In the genomic region with DNA sequence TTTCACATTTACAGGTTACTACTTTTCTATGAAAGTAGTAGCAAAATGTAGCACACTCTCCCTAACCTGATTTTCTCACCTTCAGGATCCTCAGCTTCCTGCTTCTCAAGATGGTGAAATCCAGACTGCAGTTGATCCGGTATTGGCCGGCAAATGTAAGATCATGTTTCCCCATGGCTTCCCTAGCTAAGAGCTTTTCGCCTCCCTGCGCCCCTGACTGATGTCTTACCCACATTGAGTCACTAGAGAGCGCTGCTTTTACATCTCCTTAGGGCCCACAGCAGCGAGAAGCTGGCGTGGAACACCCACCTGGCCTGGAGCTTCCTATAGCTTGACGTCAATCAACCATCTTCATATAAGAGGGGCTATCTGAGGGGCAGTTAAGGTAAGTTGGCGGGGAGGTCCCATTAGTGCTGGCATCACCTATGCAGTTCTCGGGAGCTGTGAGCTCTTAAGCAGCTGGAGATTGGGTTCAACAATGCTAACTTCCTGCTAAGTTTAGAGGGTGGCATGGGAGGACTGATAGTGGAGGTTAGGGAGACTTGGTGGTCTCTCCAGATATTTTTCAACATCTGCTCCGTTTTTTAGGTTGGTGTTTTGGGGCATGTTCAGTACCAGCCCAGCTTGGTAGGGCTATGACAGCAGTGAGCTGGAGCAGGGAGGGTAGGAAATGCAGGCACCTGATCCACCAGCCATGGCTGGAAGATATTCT, we compare ENCODE assay signal across 1 cellular context.
TF ChIP-seq lines count a peak whose summit lies in the region.

No MANE protein-coding gene starts in this region.

TF ChIP-seq in A549, 52 proteins besides CTCF, POLR2A, EP300 and RAD21 (continued from another document):
- TF ChIP-seq RFX5 (IDR thresholded peaks at IDR 0.05) (no peak), CEBPB (IDR thresholded peaks at IDR 0.05) (no peak), KDM5A (IDR thresholded peaks at IDR 0.05) (no peak), NFE2L2 (conservative IDR thresholded peaks at IDR 0.05; ENCODE audit: low read length) (no peak), GATA3 (IDR thresholded peaks at IDR 0.05; ENCODE audit: borderline replicate concordance) (no peak), FOSL2 (IDR thresholded peaks at IDR 0.05) (no peak), FOSL2 (CRISPR knock-in tag; IDR thresholded peaks at IDR 0.05) (no peak), FOXS1 (CRISPR knock-in tag; IDR thresholded peaks at IDR 0.05) (no peak)
- TF ChIP-seq, protein P1, sequence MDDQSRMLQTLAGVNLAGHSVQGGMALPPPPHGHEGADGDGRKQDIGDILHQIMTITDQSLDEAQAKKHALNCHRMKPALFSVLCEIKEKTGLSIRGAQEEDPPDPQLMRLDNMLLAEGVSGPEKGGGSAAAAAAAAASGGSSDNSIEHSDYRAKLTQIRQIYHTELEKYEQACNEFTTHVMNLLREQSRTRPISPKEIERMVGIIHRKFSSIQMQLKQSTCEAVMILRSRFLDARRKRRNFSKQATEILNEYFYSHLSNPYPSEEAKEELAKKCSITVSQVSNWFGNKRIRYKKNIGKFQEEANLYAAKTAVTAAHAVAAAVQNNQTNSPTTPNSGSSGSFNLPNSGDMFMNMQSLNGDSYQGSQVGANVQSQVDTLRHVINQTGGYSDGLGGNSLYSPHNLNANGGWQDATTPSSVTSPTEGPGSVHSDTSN (IDR thresholded peaks at IDR 0.05): no peak
